ENCODE assay signal across 1 cellular context in the genomic region with DNA sequence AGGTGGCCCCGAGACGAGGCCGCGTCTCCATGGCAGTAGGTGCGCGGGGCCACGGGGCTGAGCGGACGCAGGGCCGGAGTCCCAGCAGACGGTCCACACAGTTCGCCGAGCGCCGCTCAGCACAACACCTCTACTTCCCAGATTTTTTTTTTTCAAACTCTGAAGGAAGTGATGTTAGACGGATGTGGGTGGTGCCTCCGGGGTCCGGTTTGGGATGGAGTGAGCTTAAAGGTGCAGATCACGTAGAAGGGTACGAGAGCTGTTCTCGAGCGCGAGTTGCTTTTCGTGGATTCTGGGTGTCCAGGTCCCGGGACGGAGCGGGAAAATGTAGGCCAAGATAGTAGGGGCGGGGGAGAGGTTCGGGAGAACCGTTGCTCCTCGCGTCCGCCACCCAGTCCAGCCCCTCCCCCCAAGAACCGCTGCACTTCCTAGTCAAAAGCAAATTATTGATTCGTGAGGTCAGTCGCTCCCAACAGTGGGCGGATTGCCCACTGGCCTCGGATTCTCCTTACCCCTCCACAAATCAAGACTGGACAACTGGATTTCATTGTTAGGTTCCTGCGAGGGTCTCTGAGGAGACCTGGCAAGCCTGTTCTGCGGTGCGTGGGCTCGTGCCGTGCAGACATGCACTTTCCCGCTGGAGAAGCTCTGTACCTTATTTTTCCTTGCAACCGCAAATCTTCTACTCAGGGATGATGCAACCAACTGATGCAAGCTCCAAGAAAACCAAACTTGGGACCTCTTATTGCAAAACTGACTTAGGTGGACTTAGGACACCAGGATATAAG.
TF ChIP-seq lines count a peak whose summit lies in the region.

TSS of gene TXNDC12 (minus strand) at position 126 of the 788 bp plus-strand sequence. CDS start at position 31, 95 bp downstream.

TF ChIP-seq in HepG2, 621 proteins besides CTCF, POLR2A, EP300 and RAD21 (continued from another document and continues in another):
- peak; percentile 66 for TF ChIP-seq ZNF414 (CRISPR knock-in tag; IDR thresholded peaks at IDR 0.05)
- TF ChIP-seq, protein P1, sequence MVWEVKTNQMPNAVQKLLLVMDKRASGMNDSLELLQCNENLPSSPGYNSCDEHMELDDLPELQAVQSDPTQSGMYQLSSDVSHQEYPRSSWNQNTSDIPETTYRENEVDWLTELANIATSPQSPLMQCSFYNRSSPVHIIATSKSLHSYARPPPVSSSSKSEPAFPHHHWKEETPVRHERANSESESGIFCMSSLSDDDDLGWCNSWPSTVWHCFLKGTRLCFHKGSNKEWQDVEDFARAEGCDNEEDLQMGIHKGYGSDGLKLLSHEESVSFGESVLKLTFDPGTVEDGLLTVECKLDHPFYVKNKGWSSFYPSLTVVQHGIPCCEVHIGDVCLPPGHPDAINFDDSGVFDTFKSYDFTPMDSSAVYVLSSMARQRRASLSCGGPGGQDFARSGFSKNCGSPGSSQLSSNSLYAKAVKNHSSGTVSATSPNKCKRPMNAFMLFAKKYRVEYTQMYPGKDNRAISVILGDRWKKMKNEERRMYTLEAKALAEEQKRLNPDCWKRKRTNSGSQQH (CRISPR knock-in tag; IDR thresholded peaks at IDR 0.05; ENCODE audit: low read depth), result peak; percentile 55
- TF ChIP-seq NFIC (IDR thresholded peaks at IDR 0.05; ENCODE audit: low read length), result peak; percentile 18; the same call in 1 of the 2 replicates
- TF ChIP-seq, protein P2, sequence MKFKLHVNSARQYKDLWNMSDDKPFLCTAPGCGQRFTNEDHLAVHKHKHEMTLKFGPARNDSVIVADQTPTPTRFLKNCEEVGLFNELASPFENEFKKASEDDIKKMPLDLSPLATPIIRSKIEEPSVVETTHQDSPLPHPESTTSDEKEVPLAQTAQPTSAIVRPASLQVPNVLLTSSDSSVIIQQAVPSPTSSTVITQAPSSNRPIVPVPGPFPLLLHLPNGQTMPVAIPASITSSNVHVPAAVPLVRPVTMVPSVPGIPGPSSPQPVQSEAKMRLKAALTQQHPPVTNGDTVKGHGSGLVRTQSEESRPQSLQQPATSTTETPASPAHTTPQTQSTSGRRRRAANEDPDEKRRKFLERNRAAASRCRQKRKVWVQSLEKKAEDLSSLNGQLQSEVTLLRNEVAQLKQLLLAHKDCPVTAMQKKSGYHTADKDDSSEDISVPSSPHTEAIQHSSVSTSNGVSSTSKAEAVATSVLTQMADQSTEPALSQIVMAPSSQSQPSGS (CRISPR knock-in tag; IDR thresholded peaks at IDR 0.05), result peak; percentile 56; the same call in 1 of the 2 replicates
- TF ChIP-seq BCL6 (CRISPR knock-in tag; IDR thresholded peaks at IDR 0.05), result peak; percentile 10
- peak; percentile 92 for TF ChIP-seq CEBPB (IDR thresholded peaks at IDR 0.05; ENCODE audit: borderline replicate concordance, low read depth, low read length)
- no peak for TF ChIP-seq ZBTB34 (CRISPR knock-in tag; IDR thresholded peaks at IDR 0.05)
- TF ChIP-seq, protein P3, sequence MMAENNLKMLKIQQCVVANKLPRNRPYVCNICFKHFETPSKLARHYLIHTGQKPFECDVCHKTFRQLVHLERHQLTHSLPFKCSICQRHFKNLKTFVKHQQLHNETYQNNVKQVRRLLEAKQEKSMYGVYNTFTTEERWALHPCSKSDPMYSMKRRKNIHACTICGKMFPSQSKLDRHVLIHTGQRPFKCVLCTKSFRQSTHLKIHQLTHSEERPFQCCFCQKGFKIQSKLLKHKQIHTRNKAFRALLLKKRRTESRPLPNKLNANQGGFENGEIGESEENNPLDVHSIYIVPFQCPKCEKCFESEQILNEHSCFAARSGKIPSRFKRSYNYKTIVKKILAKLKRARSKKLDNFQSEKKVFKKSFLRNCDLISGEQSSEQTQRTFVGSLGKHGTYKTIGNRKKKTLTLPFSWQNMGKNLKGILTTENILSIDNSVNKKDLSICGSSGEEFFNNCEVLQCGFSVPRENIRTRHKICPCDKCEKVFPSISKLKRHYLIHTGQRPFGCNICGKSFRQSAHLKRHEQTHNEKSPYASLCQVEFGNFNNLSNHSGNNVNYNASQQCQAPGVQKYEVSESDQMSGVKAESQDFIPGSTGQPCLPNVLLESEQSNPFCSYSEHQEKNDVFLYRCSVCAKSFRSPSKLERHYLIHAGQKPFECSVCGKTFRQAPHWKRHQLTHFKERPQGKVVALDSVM (CRISPR knock-in tag; IDR thresholded peaks at IDR 0.05), result 0 out of 2 replicates have a peak, but pooled peaks have one; percentile 12
- peak; percentile 76 for TF ChIP-seq ZGPAT (CRISPR knock-in tag; IDR thresholded peaks at IDR 0.05)
- peak; percentile 82 for TF ChIP-seq ZNF687 (CRISPR knock-in tag; IDR thresholded peaks at IDR 0.05)
- no peak for TF ChIP-seq SMC3 (IDR thresholded peaks at IDR 0.05; ENCODE audit: low read length)
- TF ChIP-seq ZBTB21 (CRISPR knock-in tag; IDR thresholded peaks at IDR 0.05), result no peak
- peak; percentile 43; the same call in 1 of the 2 replicates for TF ChIP-seq ZMYM2 (CRISPR knock-in tag; IDR thresholded peaks at IDR 0.05)
- TF ChIP-seq ZBTB8A (CRISPR knock-in tag; IDR thresholded peaks at IDR 0.05; ENCODE audit: borderline replicate concordance, low read depth), result no peak; the same call in 1 of the 2 replicates
- peak; percentile 15; the same call in 1 of the 2 replicates for TF ChIP-seq ZNF256 (CRISPR knock-in tag; conservative IDR thresholded peaks at IDR 0.05)
- TF ChIP-seq ZZZ3 (CRISPR knock-in tag; IDR thresholded peaks at IDR 0.05; ENCODE audit: borderline replicate concordance), result no peak; the same call in 1 of the 2 replicates
- TF ChIP-seq TRIM22 (IDR thresholded peaks at IDR 0.05), result no peak
- TF ChIP-seq, protein P4, sequence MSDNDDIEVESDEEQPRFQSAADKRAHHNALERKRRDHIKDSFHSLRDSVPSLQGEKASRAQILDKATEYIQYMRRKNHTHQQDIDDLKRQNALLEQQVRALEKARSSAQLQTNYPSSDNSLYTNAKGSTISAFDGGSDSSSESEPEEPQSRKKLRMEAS (IDR thresholded peaks at IDR 0.05), result peak; percentile 78
- TF ChIP-seq ZNF282 (IDR thresholded peaks at IDR 0.05; ENCODE audit: partially characterized antibody), result no peak
- TF ChIP-seq ZNF101 (CRISPR knock-in tag; IDR thresholded peaks at IDR 0.05; ENCODE audit: borderline replicate concordance, low read depth), result no peak
- no peak; the same call in 1 of the 2 replicates for TF ChIP-seq ZNF782 (CRISPR knock-in tag; IDR thresholded peaks at IDR 0.05; ENCODE audit: borderline replicate concordance)
- no peak for TF ChIP-seq SRSF4 (IDR thresholded peaks at IDR 0.05; ENCODE audit: low read depth, low read length, poor library complexity, severe bottlenecking)
- peak; percentile 75 for TF ChIP-seq HNRNPH1 (optimal IDR thresholded peaks at IDR 0.05; ENCODE audit: low read depth, low read length)
- peak; percentile 59 for TF ChIP-seq IKZF4 (CRISPR knock-in tag; IDR thresholded peaks at IDR 0.05; ENCODE audit: borderline replicate concordance, low read depth, not compliant biosample characterization)
- no peak for TF ChIP-seq NFYC (CRISPR knock-in tag; IDR thresholded peaks at IDR 0.05)
- 0 out of 2 replicates have a peak, but pooled peaks have one; percentile 45 for TF ChIP-seq ZNF543 (CRISPR knock-in tag; IDR thresholded peaks at IDR 0.05)
- no peak for TF ChIP-seq SP1 (IDR thresholded peaks at IDR 0.05)
- TF ChIP-seq SP1 (CRISPR knock-in tag; IDR thresholded peaks at IDR 0.05), result peak; percentile 44; the same call in 1 of the 2 replicates
- TF ChIP-seq, protein P5, sequence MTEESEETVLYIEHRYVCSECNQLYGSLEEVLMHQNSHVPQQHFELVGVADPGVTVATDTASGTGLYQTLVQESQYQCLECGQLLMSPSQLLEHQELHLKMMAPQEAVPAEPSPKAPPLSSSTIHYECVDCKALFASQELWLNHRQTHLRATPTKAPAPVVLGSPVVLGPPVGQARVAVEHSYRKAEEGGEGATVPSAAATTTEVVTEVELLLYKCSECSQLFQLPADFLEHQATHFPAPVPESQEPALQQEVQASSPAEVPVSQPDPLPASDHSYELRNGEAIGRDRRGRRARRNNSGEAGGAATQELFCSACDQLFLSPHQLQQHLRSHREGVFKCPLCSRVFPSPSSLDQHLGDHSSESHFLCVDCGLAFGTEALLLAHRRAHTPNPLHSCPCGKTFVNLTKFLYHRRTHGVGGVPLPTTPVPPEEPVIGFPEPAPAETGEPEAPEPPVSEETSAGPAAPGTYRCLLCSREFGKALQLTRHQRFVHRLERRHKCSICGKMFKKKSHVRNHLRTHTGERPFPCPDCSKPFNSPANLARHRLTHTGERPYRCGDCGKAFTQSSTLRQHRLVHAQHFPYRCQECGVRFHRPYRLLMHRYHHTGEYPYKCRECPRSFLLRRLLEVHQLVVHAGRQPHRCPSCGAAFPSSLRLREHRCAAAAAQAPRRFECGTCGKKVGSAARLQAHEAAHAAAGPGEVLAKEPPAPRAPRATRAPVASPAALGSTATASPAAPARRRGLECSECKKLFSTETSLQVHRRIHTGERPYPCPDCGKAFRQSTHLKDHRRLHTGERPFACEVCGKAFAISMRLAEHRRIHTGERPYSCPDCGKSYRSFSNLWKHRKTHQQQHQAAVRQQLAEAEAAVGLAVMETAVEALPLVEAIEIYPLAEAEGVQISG (CRISPR knock-in tag; IDR thresholded peaks at IDR 0.05), result peak; percentile 80
- TF ChIP-seq, protein P6, sequence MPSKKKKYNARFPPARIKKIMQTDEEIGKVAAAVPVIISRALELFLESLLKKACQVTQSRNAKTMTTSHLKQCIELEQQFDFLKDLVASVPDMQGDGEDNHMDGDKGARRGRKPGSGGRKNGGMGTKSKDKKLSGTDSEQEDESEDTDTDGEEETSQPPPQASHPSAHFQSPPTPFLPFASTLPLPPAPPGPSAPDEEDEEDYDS (CRISPR knock-in tag; IDR thresholded peaks at IDR 0.05), result peak; percentile 92
- TF ChIP-seq ZNF776 (CRISPR knock-in tag; IDR thresholded peaks at IDR 0.05), result peak; percentile 79; the same call in 1 of the 2 replicates
- peak; percentile 74; the same call in 1 of the 2 replicates for TF ChIP-seq MLX (CRISPR knock-in tag; IDR thresholded peaks at IDR 0.05)
- peak; percentile 87 for TF ChIP-seq ZFY (CRISPR knock-in tag; IDR thresholded peaks at IDR 0.05)
- TF ChIP-seq ZNF143 (CRISPR knock-in tag; IDR thresholded peaks at IDR 0.05), result peak; percentile 72; the same call in 1 of the 2 replicates
